Comparison of ENCODE assay signal across 1 cellular context in the genomic region with DNA sequence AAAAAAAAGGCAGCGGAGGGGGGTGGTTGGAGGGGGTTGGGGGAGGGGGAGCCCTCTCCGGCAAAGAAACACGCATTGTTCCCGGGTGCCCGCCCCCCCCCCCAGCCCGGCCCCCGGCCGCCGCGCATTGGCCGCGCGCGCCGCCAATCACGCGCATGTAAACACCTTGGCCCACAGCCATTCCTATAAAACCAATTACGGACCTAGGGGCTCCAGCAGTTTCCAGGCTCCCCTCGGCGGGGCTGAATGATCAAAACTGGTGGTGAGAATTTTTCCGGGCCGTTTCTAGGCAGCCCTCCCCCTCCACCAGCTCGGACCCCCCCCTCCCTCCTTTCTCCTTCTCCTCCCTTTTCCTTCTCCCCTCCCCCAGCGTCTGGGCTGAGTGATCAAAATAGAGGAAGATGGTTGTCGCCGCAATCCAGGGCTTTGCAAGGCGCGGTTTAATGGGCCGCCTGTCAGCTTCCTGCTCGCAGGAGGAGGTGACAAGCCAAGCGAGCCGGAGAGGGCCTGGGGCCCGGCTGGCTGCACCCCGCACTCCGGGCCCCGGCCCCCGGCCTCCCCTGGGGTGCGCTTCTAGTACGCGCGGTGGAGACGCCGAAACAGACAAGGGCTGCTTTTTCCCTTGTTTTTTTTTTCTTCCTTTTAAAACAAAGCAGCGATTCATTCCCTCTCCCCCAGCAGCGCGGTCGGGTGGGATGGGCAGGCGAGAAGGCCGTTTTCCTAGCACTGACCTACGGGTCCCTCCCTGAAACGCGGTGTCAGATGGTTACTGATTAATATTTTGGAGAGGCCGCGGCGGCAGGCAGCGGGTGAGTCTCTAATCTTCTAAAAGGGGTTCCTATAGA.
TF ChIP-seq lines count a peak whose summit lies in the region.

No MANE protein-coding gene starts in this region.

TF ChIP-seq in K562, 482 proteins besides CTCF, POLR2A, EP300 and RAD21 (continued from another document and continues in another):
- TF ChIP-seq ZNF518B (CRISPR knock-in tag; IDR thresholded peaks at IDR 0.05): no peak
- TF ChIP-seq, protein P1, sequence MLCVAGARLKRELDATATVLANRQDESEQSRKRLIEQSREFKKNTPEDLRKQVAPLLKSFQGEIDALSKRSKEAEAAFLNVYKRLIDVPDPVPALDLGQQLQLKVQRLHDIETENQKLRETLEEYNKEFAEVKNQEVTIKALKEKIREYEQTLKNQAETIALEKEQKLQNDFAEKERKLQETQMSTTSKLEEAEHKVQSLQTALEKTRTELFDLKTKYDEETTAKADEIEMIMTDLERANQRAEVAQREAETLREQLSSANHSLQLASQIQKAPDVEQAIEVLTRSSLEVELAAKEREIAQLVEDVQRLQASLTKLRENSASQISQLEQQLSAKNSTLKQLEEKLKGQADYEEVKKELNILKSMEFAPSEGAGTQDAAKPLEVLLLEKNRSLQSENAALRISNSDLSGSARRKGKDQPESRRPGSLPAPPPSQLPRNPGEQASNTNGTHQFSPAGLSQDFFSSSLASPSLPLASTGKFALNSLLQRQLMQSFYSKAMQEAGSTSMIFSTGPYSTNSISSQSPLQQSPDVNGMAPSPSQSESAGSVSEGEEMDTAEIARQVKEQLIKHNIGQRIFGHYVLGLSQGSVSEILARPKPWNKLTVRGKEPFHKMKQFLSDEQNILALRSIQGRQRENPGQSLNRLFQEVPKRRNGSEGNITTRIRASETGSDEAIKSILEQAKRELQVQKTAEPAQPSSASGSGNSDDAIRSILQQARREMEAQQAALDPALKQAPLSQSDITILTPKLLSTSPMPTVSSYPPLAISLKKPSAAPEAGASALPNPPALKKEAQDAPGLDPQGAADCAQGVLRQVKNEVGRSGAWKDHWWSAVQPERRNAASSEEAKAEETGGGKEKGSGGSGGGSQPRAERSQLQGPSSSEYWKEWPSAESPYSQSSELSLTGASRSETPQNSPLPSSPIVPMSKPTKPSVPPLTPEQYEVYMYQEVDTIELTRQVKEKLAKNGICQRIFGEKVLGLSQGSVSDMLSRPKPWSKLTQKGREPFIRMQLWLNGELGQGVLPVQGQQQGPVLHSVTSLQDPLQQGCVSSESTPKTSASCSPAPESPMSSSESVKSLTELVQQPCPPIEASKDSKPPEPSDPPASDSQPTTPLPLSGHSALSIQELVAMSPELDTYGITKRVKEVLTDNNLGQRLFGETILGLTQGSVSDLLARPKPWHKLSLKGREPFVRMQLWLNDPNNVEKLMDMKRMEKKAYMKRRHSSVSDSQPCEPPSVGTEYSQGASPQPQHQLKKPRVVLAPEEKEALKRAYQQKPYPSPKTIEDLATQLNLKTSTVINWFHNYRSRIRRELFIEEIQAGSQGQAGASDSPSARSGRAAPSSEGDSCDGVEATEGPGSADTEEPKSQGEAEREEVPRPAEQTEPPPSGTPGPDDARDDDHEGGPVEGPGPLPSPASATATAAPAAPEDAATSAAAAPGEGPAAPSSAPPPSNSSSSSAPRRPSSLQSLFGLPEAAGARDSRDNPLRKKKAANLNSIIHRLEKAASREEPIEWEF (CRISPR knock-in tag; IDR thresholded peaks at IDR 0.05): no peak
- TF ChIP-seq NFXL1 (CRISPR knock-in tag; IDR thresholded peaks at IDR 0.05): no peak
- TF ChIP-seq GABPB2 (CRISPR knock-in tag; conservative IDR thresholded peaks at IDR 0.05): no peak
- no peak for TF ChIP-seq NR1H2 (CRISPR knock-in tag; IDR thresholded peaks at IDR 0.05)
- TF ChIP-seq ZFP36 (IDR thresholded peaks at IDR 0.05; ENCODE audit: low read depth, low read length, partially characterized antibody): no peak
- no peak for TF ChIP-seq POLR3A (IDR thresholded peaks at IDR 0.05; ENCODE audit: borderline replicate concordance, extremely low read depth, insufficient read depth, insufficient read length)
- no peak for TF ChIP-seq SMAD2 (IDR thresholded peaks at IDR 0.05; ENCODE audit: low read depth, low read length)
- TF ChIP-seq ATF1 (CRISPR knock-in tag; IDR thresholded peaks at IDR 0.05): no peak
- peak; percentile 28; the same call in 1 of the 2 replicates for TF ChIP-seq ATF1 (tag; IDR thresholded peaks at IDR 0.05)
- no peak for TF ChIP-seq SIX5 (IDR thresholded peaks at IDR 0.05; ENCODE audit: borderline replicate concordance in 1 of 2, insufficient read depth in 1 of 2, low read depth in 1 of 2, low read length in 2 of 2)
- TF ChIP-seq BRD4 (IDR thresholded peaks at IDR 0.05): no peak
- TF ChIP-seq, protein P2, sequence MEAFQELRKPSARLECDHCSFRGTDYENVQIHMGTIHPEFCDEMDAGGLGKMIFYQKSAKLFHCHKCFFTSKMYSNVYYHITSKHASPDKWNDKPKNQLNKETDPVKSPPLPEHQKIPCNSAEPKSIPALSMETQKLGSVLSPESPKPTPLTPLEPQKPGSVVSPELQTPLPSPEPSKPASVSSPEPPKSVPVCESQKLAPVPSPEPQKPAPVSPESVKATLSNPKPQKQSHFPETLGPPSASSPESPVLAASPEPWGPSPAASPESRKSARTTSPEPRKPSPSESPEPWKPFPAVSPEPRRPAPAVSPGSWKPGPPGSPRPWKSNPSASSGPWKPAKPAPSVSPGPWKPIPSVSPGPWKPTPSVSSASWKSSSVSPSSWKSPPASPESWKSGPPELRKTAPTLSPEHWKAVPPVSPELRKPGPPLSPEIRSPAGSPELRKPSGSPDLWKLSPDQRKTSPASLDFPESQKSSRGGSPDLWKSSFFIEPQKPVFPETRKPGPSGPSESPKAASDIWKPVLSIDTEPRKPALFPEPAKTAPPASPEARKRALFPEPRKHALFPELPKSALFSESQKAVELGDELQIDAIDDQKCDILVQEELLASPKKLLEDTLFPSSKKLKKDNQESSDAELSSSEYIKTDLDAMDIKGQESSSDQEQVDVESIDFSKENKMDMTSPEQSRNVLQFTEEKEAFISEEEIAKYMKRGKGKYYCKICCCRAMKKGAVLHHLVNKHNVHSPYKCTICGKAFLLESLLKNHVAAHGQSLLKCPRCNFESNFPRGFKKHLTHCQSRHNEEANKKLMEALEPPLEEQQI (IDR thresholded peaks at IDR 0.05): no peak
- peak; percentile 23 for TF ChIP-seq BCOR (IDR thresholded peaks at IDR 0.05)
- TF ChIP-seq RERE (CRISPR knock-in tag; IDR thresholded peaks at IDR 0.05; ENCODE audit: borderline replicate concordance): no peak
- TF ChIP-seq CREBBP (IDR thresholded peaks at IDR 0.05; ENCODE audit: low read depth, low read length): no peak
- TF ChIP-seq NR2F6 (CRISPR knock-in tag; IDR thresholded peaks at IDR 0.05): no peak
- TF ChIP-seq PRMT5 (CRISPR knock-in tag; IDR thresholded peaks at IDR 0.05): no peak
- TF ChIP-seq ETV6 (IDR thresholded peaks at IDR 0.05; ENCODE audit: borderline replicate concordance in 1 of 2, low read depth in 2 of 2, low read length in 1 of 2): no peak; a peak in 1 of 4 replicates
- no peak for TF ChIP-seq ETV6 (CRISPR knock-in tag; IDR thresholded peaks at IDR 0.05; ENCODE audit: borderline replicate concordance)
- TF ChIP-seq BMI1 (IDR thresholded peaks at IDR 0.05; ENCODE audit: low read length): no peak
- TF ChIP-seq ZBTB17 (CRISPR knock-in tag; IDR thresholded peaks at IDR 0.05): no peak
- no peak for TF ChIP-seq FOXJ3 (CRISPR knock-in tag; IDR thresholded peaks at IDR 0.05)
- no peak for TF ChIP-seq ZKSCAN8 (CRISPR knock-in tag; IDR thresholded peaks at IDR 0.05)
- no peak for TF ChIP-seq ZNF780A (CRISPR knock-in tag; IDR thresholded peaks at IDR 0.05)
- TF ChIP-seq, protein P3, sequence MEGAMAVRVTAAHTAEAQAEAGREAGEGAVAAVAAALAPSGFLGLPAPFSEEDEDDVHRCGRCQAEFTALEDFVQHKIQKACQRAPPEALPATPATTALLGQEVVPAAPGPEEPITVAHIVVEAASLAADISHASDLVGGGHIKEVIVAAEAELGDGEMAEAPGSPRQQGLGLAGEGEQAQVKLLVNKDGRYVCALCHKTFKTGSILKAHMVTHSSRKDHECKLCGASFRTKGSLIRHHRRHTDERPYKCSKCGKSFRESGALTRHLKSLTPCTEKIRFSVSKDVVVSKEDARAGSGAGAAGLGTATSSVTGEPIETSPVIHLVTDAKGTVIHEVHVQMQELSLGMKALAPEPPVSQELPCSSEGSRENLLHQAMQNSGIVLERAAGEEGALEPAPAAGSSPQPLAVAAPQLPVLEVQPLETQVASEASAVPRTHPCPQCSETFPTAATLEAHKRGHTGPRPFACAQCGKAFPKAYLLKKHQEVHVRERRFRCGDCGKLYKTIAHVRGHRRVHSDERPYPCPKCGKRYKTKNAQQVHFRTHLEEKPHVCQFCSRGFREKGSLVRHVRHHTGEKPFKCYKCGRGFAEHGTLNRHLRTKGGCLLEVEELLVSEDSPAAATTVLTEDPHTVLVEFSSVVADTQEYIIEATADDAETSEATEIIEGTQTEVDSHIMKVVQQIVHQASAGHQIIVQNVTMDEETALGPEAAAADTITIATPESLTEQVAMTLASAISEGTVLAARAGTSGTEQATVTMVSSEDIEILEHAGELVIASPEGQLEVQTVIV (CRISPR knock-in tag; IDR thresholded peaks at IDR 0.05; ENCODE audit: borderline replicate concordance): no peak
- TF ChIP-seq CCAR2 (IDR thresholded peaks at IDR 0.05; ENCODE audit: low read depth, low read length): no peak
- no peak for TF ChIP-seq NELFE (IDR thresholded peaks at IDR 0.05; ENCODE audit: insufficient read depth, insufficient read length)
- peak; percentile 5; the same call in 1 of the 2 replicates for TF ChIP-seq GABPA (tag; conservative IDR thresholded peaks at IDR 0.05; ENCODE audit: low read depth)
- TF ChIP-seq NFATC3 (IDR thresholded peaks at IDR 0.05): peak; percentile 88; the same call in 1 of the 2 replicates
- no peak for TF ChIP-seq STAT5B (CRISPR knock-in tag; IDR thresholded peaks at IDR 0.05)
- TF ChIP-seq, protein P4, sequence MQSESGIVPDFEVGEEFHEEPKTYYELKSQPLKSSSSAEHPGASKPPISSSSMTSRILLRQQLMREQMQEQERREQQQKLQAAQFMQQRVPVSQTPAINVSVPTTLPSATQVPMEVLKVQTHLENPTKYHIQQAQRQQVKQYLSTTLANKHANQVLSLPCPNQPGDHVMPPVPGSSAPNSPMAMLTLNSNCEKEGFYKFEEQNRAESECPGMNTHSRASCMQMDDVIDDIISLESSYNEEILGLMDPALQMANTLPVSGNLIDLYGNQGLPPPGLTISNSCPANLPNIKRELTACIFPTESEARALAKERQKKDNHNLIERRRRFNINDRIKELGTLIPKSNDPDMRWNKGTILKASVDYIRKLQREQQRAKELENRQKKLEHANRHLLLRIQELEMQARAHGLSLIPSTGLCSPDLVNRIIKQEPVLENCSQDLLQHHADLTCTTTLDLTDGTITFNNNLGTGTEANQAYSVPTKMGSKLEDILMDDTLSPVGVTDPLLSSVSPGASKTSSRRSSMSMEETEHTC (IDR thresholded peaks at IDR 0.05): no peak
- no peak for TF ChIP-seq MED1 (CRISPR knock-in tag; IDR thresholded peaks at IDR 0.05; ENCODE audit: borderline replicate concordance)
- TF ChIP-seq CEBPB (tag; IDR thresholded peaks at IDR 0.05): no peak
- TF ChIP-seq MTA1 (IDR thresholded peaks at IDR 0.05; ENCODE audit: borderline replicate concordance): no peak; the same call in 1 of the 2 replicates
- no peak for TF ChIP-seq ZNF23 (CRISPR knock-in tag; IDR thresholded peaks at IDR 0.05)
- TF ChIP-seq ZNF75A (CRISPR knock-in tag; IDR thresholded peaks at IDR 0.05): no peak
- no peak for TF ChIP-seq ELF1 (tag; IDR thresholded peaks at IDR 0.05)
- no peak for TF ChIP-seq MXI1 (IDR thresholded peaks at IDR 0.05; ENCODE audit: low read depth, low read length)
- no peak for TF ChIP-seq MAFF (IDR thresholded peaks at IDR 0.05; ENCODE audit: low read length)
